10 cellular contexts compared by ENCODE assay signal in the genomic region with DNA sequence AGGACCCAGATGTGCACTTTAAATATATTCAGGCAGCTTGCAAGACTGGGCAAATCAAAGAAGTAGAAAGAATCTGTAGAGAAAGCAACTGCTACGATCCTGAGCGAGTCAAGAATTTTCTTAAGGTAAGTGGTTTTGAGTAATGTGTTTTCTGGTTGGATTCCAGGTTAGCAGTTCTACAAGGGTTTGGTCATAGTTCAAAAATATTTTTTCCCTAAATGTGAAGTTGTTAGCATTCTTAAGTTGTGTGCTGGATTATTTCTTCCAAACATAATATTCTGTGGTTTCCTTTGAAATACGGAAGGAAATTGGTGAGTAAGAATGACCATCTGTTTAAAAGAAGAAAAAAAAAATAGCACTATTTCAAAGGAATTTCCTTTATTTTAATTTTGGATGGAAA. TPM values are rescaled to one million over a fixed set of nuclear protein-coding genes. Genes with fewer than 3 reads are reported as not detected.
A peak's percentile ranks its signal among the peaks of the same experiment; 100 is the strongest.
DNase-seq lines count a peak whose midpoint lies in the region; FAIRE-seq and TF ChIP-seq lines count a peak whose summit lies in the region.
"Had no signal": no experiment of that assay in that cellular context is flagged by ENCODE, and none has a peak within 500 bp of the region (broad histone marks: within the 10 kb centered on the region; RNA-seq: fewer than 3 reads in every experiment).

No MANE protein-coding gene starts in this region.

- H3K27ac Mint-ChIP-seq in activated naive CD8-positive, alpha-beta T cell treated with anti-CD3 and anti-CD28 coated beads for 36 hours: peak overlapping the region; percentile 70

- H3K4ac ChIP-seq in neuronal stem cell (ENCODE audit: low read length): no peak overlapping the region

- no peak overlapping the region for H3K4me2 ChIP-seq in neuronal stem cell (ENCODE audit: insufficient read depth, low read length, poor library complexity, severe bottlenecking)

- H2AFZ ChIP-seq in neuronal stem cell (ENCODE audit: low read length): no peak overlapping the region

- no peak overlapping the region for H2AK5ac ChIP-seq in neuronal stem cell (ENCODE audit: low read depth, low read length)

- H3K4me1 Mint-ChIP-seq in activated naive CD8-positive, alpha-beta T cell treated with anti-CD3 and anti-CD28 coated beads for 36 hours: peaks cover 26% of the 10 kb centered on the region

- peak overlapping the region; percentile 37 for H3K27ac ChIP-seq in HL-60 (replicated peaks)
- no peak overlapping the region for H3K27ac ChIP-seq in neuronal stem cell (replicated peaks; ENCODE audit: low read length)

- H3K79me1 ChIP-seq in neuronal stem cell (ENCODE audit: low read depth, low read length): peaks cover 2% of the 10 kb centered on the region

- H3K14ac ChIP-seq in neuronal stem cell (ENCODE audit: low read length): no peak overlapping the region

- H3K36me3 Mint-ChIP-seq in activated naive CD8-positive, alpha-beta T cell treated with anti-CD3 and anti-CD28 coated beads for 36 hours: peaks cover 4% of the 10 kb centered on the region

- no peak overlapping the region for H3K4me3 ChIP-seq in AG04449 (ENCODE audit: low read depth, low read length)
- no peak overlapping the region for H3K4me3 ChIP-seq in HL-60 (replicated peaks; ENCODE audit: insufficient read depth, low read length)
- H3K4me3 ChIP-seq in neuronal stem cell (ENCODE audit: low read length in 2 of 2): no peak overlapping the region
- no peak overlapping the region for H3K4me3 ChIP-seq in lower leg skin (ENCODE audit: low read depth, poor library complexity, severe bottlenecking)

- POLR2A ChIA-PET in AG04449 (lab: Yijun Ruan, JAX): interaction anchor here (2.1 kb wide), 1 partner anchor 49 kb away, joined by 9 read pairs; the partner anchor contains the start of gene CLTC

- no peak overlapping the region for H3K9ac ChIP-seq in neuronal stem cell (ENCODE audit: low read depth, low read length, poor library complexity)

- H2BK5ac ChIP-seq in neuronal stem cell (ENCODE audit: low read length): no peak overlapping the region

- intact Hi-C loops in lower leg skin (cut with DNase I; ENCODE audit: low total_unique reads): no loop called here

- no peak overlapping the region for H2BK12ac ChIP-seq in neuronal stem cell (ENCODE audit: low read length)

- no peaks in the 10 kb centered on the region for H3K27me3 ChIP-seq in HL-60 (ENCODE audit: insufficient read depth, poor library complexity, severe bottlenecking)
- H3K27me3 ChIP-seq in neuronal stem cell (ENCODE audit: control insufficient read depth in 3 of 3, insufficient read depth in 3 of 3, low read depth in 1 of 3, low read length in 3 of 3): no peaks in the 10 kb centered on the region

- DNase-seq in AG04449 (ENCODE audit: low read depth, low spot score) (peak; percentile 83), HL-60 (ENCODE audit: low read depth in 1 of 2, low spot score in 1 of 2) (no peak), neuronal stem cell (ENCODE audit: low spot score) (no peak), lower leg skin (ENCODE audit: low spot score in 2 of 2) (no peak), SHP77 (lab: John Stamatoyannopoulos, UW) (no peak)
- DNase-seq in activated naive CD8-positive, alpha-beta T cell treated with anti-CD3 and anti-CD28 coated beads for 36 hours: no peak
- no peak for DNase-seq in activated naive CD4-positive, alpha-beta T cell (lab: John Stamatoyannopoulos, UW)
- DNase-seq: effector CD8-positive, alpha-beta T cell; SIG-M5 had no signal

- H3K18ac ChIP-seq in neuronal stem cell (ENCODE audit: low read length): no peak overlapping the region

- no peak for TF ChIP-seq POLR2A in lower leg skin (IDR thresholded peaks at IDR 0.05)

- CTCF ChIA-PET in AG04449 (lab: Yijun Ruan, JAX): interaction anchor here (1.1 kb wide), 1 partner anchor 10 kb away, joined by 4 read pairs; no protein-coding TSS in a partner anchor

- no peak overlapping the region for H2BK120ac ChIP-seq in neuronal stem cell (ENCODE audit: low read depth, low read length)

- no peak overlapping the region for H4K8ac ChIP-seq in neuronal stem cell (ENCODE audit: low read depth, low read length)

- H3K4me1 ChIP-seq in neuronal stem cell (ENCODE audit: control insufficient read depth in 2 of 2, insufficient read depth in 1 of 2, low read depth in 1 of 2, low read length in 2 of 2): no peaks in the 10 kb centered on the region

- TF ChIP-seq CTCF in AG04449 (IDR thresholded peaks at IDR 0.05; ENCODE audit: insufficient read depth, low read length, missing control alignments): no peak
- TF ChIP-seq CTCF in HL-60 (IDR thresholded peaks at IDR 0.05; ENCODE audit: insufficient read depth, low read length): no peak
- TF ChIP-seq CTCF in lower leg skin (IDR thresholded peaks at IDR 0.05): no peak

- WGBS in neuronal stem cell (ENCODE audit: extremely low coverage in 2 of 2, insufficient read length in 2 of 2, insufficient replicate concordance in 1 of 2), 2 donors: no CpG with 5 or more reads among the region's 3 CpGs
- WGBS in lower leg skin, 2 donors: 47 to 52% methylated on average over 3 of the region's 3 CpGs

- no peak overlapping the region for H4K91ac ChIP-seq in neuronal stem cell (ENCODE audit: low read depth, low read length, poor library complexity)

- no peaks in the 10 kb centered on the region for H3K9me3 ChIP-seq in neuronal stem cell (replicated peaks in 1 of 2; ENCODE audit: control insufficient read depth in 2 of 2, insufficient read depth in 1 of 2, low read depth in 1 of 2, low read length in 2 of 2)

- H3K23ac ChIP-seq in neuronal stem cell (ENCODE audit: low read depth, low read length, poor library complexity): no peak overlapping the region

- peaks cover 11 to 100% of the 10 kb centered on the region in 2 donors for H3K36me3 ChIP-seq in neuronal stem cell (replicated peaks in 1 of 2; ENCODE audit: control insufficient read depth in 2 of 2, insufficient read depth in 2 of 2, low read length in 2 of 2)

- H3K9me3 Mint-ChIP-seq in activated naive CD8-positive, alpha-beta T cell treated with anti-CD3 and anti-CD28 coated beads for 36 hours: no peaks in the 10 kb centered on the region

- no peak overlapping the region for H3K4me3 Mint-ChIP-seq in activated naive CD8-positive, alpha-beta T cell treated with anti-CD3 and anti-CD28 coated beads for 36 hours

- peak; percentile 17 for FAIRE-seq in islet of Langerhans (lab: Jason Lieb, UNC)

- H3K27me3 Mint-ChIP-seq in activated naive CD8-positive, alpha-beta T cell treated with anti-CD3 and anti-CD28 coated beads for 36 hours: no peaks in the 10 kb centered on the region

- no peak overlapping the region for H2BK15ac ChIP-seq in neuronal stem cell (ENCODE audit: low read length)

RNA-seq across cellular contexts. Expression of gene PTRH2, which starts 38.4 kb away (rescaled TPM):
- total RNA-seq in activated naive CD8-positive, alpha-beta T cell treated with anti-CD3 and anti-CD28 coated beads for 36 hours: 10 to 100 TPM; 52.7 to 55.2 TPM
- polyA plus RNA-seq in neuronal stem cell (2013, experiment 1 of 2): 19.9 TPM
- polyA plus RNA-seq in neuronal stem cell (2013, experiment 2 of 2): 20.2 TPM
- 10 to 100 TPM; 15.4 to 29.2 (median 18.7) TPM for total RNA-seq in lower leg skin

RNA-seq across cellular contexts. Expression of gene VMP1, which starts 38.6 kb away (rescaled TPM):
- 100 to 1,000 TPM; 137 to 143 TPM for total RNA-seq in activated naive CD8-positive, alpha-beta T cell treated with anti-CD3 and anti-CD28 coated beads for 36 hours
- polyA plus RNA-seq in neuronal stem cell (2013, experiment 1 of 2): 40.5 TPM
- 40.6 TPM for polyA plus RNA-seq in neuronal stem cell (2013, experiment 2 of 2)
- total RNA-seq in lower leg skin: 10 to 100 TPM; 35.3 to 69.7 (median 61.1) TPM

RNA-seq across cellular contexts. Expression of gene CLTC, which starts 49.1 kb away (rescaled TPM):
- 100 to 1,000 TPM; 154 to 161 TPM for total RNA-seq in activated naive CD8-positive, alpha-beta T cell treated with anti-CD3 and anti-CD28 coated beads for 36 hours
- 61.2 TPM for polyA plus RNA-seq in neuronal stem cell (2013, experiment 1 of 2)
- 63.5 TPM for polyA plus RNA-seq in neuronal stem cell (2013, experiment 2 of 2)
- total RNA-seq in lower leg skin: 100 to 1,000 TPM; 109 to 169 (median 140) TPM
